8 cellular contexts compared by ENCODE assay signal in genomic region chr10:115001506-115002381, GRCh38.
DNase-seq lines count a peak whose midpoint lies in the region; ATAC-seq, FAIRE-seq and TF ChIP-seq lines count a peak whose summit lies in the region.

No MANE protein-coding gene starts in this region.

- no peaks in the 10 kb centered on the region for H3K9me3 ChIP-seq in Panc1 (ENCODE audit: control insufficient read depth, insufficient read depth, low read depth, low read length)

- TF ChIP-seq CTCF in Panc1 (IDR thresholded peaks at IDR 0.05): no peak

- intact Hi-C loops in Panc1 (cut with micrococcal nuclease; ENCODE audit: unreplicated experiment): no loop called here

- H3K4me1 ChIP-seq in Panc1 (ENCODE audit: control insufficient read depth, insufficient read depth, low read length): peaks cover 10% of the 10 kb centered on the region

- CTCF ChIA-PET in Panc1 (lab: Charles Lee): no interaction called here

- no peaks in the 10 kb centered on the region for H3K36me3 ChIP-seq in Panc1 (ENCODE audit: control insufficient read depth, insufficient read depth, low read length)

- peaks cover 3% of the 10 kb centered on the region; the same call in 1 of the 2 replicates for H3K27me3 ChIP-seq in Panc1 (ENCODE audit: control insufficient read depth, insufficient read depth, low read length)

- in situ Hi-C loops in Panc1 (cut with HindIII; ENCODE audit: low pct_unique_long_range_greater_than_20kb, low sequenced_read_pairs): no loop called here
- in situ Hi-C loops in ACHN (cut with HindIII; ENCODE audit: low pct_ligation_motif_present, low pct_unique_long_range_greater_than_20kb, low sequenced_read_pairs): no loop called here

- H3K4me3 ChIP-seq in Panc1 (ENCODE audit: low read depth in 2 of 2, low read length in 2 of 2): peak overlapping the region; percentile 19 to 35

- TF ChIP-seq POLR2A in GM12892 (IDR thresholded peaks at IDR 0.05; ENCODE audit: low read depth, low read length): no peak

- no TSS peak for BruUV-seq in Panc1 (replicated peaks; lab: Mats Ljungman, UMichigan)

- POLR2A ChIA-PET in Panc1 (lab: Charles Lee): no interaction called here

- ATAC-seq in HG02678 (IDR thresholded peaks at IDR 0.05; ENCODE audit: unreplicated experiment) (peak; percentile 72), Panc1 (peak; percentile 62), left lobe of liver (peak; percentile 62)

- peak; percentile 93 for FAIRE-seq in GM12892 (lab: Jason Lieb, UNC)

- DNase-seq in GM12892 (ENCODE audit: insufficient read length): peak; percentile 15
- no peak for DNase-seq in Panc1 (ENCODE audit: low read depth, low spot score)
- no peak for DNase-seq in left lobe of liver (ENCODE audit: low spot score)
- DNase-seq in NCI-H774 (lab: John Stamatoyannopoulos, UW): no peak
- DNase-seq in ACHN: no peak
- DNase-seq in NK-92 treated with Interleukin-12 subunit alpha and Interleukin-12 subunit beta, amount 100 ng/mL, for 24 hours (lab: John Stamatoyannopoulos, UW): no peak
- no peak for DNase-seq in amniotic stem cell (lab: John Stamatoyannopoulos, UW)

- H3K27ac ChIP-seq in Panc1 (ENCODE audit: low read length): 0 out of 2 replicates have a peak overlapping the region, but pooled peaks have one; percentile 7
